2 cellular contexts compared by ENCODE assay signal in the genomic region with DNA sequence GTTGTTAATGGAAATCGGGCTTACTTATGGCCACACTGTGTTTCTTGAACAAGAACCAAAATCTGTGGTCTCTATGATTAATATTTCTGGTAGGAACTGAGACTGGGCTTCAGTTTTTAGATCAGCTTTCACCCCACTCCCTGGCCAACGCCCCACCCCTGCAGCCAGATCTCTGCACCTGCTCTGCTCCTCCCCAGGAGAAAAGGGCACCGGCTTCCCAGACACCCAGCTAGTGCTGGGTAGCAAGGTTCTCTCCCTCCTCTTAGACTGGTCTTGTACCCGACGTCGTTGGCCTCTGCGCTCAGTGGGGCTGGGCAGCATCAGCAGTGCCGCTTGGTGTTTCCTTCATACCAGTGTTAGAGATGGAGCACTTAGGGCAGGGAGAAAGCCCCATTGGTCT.
TF ChIP-seq lines count a peak whose summit lies in the region.

No MANE protein-coding gene starts in this region.

TF ChIP-seq in A549, 52 proteins besides CTCF, POLR2A, EP300 and RAD21:
- TF ChIP-seq MAZ (IDR thresholded peaks at IDR 0.05; ENCODE audit: borderline replicate concordance, low read depth, low read length) (no peak), NR3C1 (IDR thresholded peaks at IDR 0.05) (no peak), NPAS2 (CRISPR knock-in tag; IDR thresholded peaks at IDR 0.05; ENCODE audit: borderline replicate concordance) (no peak), HOXA7 (CRISPR knock-in tag; IDR thresholded peaks at IDR 0.05) (no peak), CBX8 (IDR thresholded peaks at IDR 0.05) (no peak), GATA3 (IDR thresholded peaks at IDR 0.05; ENCODE audit: borderline replicate concordance) (no peak), MAFK (IDR thresholded peaks at IDR 0.05; ENCODE audit: partially characterized antibody) (no peak), CEBPB (IDR thresholded peaks at IDR 0.05) (no peak), RCOR1 (IDR thresholded peaks at IDR 0.05; ENCODE audit: low read depth, low read length) (no peak), SMC3 (IDR thresholded peaks at IDR 0.05) (no peak), RFX5 (IDR thresholded peaks at IDR 0.05) (no peak)
- TF ChIP-seq, protein P1, sequence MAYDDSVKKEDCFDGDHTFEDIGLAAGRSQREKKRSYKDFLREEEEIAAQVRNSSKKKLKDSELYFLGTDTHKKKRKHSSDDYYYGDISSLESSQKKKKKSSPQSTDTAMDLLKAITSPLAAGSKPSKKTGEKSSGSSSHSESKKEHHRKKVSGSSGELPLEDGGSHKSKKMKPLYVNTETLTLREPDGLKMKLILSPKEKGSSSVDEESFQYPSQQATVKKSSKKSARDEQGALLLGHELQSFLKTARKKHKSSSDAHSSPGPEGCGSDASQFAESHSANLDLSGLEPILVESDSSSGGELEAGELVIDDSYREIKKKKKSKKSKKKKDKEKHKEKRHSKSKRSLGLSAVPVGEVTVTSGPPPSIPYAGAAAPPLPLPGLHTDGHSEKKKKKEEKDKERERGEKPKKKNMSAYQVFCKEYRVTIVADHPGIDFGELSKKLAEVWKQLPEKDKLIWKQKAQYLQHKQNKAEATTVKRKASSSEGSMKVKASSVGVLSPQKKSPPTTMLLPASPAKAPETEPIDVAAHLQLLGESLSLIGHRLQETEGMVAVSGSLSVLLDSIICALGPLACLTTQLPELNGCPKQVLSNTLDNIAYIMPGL (CRISPR knock-in tag; IDR thresholded peaks at IDR 0.05; ENCODE audit: borderline replicate concordance) = no peak
- TF ChIP-seq, protein P2, sequence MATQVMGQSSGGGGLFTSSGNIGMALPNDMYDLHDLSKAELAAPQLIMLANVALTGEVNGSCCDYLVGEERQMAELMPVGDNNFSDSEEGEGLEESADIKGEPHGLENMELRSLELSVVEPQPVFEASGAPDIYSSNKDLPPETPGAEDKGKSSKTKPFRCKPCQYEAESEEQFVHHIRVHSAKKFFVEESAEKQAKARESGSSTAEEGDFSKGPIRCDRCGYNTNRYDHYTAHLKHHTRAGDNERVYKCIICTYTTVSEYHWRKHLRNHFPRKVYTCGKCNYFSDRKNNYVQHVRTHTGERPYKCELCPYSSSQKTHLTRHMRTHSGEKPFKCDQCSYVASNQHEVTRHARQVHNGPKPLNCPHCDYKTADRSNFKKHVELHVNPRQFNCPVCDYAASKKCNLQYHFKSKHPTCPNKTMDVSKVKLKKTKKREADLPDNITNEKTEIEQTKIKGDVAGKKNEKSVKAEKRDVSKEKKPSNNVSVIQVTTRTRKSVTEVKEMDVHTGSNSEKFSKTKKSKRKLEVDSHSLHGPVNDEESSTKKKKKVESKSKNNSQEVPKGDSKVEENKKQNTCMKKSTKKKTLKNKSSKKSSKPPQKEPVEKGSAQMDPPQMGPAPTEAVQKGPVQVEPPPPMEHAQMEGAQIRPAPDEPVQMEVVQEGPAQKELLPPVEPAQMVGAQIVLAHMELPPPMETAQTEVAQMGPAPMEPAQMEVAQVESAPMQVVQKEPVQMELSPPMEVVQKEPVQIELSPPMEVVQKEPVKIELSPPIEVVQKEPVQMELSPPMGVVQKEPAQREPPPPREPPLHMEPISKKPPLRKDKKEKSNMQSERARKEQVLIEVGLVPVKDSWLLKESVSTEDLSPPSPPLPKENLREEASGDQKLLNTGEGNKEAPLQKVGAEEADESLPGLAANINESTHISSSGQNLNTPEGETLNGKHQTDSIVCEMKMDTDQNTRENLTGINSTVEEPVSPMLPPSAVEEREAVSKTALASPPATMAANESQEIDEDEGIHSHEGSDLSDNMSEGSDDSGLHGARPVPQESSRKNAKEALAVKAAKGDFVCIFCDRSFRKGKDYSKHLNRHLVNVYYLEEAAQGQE (IDR thresholded peaks at IDR 0.05) = no peak

TF ChIP-seq in H1, 55 proteins besides CTCF, POLR2A, EP300 and RAD21:
- no peak for TF ChIP-seq MAFK (IDR thresholded peaks at IDR 0.05; ENCODE audit: low read depth, low read length)
- TF ChIP-seq, protein P3, sequence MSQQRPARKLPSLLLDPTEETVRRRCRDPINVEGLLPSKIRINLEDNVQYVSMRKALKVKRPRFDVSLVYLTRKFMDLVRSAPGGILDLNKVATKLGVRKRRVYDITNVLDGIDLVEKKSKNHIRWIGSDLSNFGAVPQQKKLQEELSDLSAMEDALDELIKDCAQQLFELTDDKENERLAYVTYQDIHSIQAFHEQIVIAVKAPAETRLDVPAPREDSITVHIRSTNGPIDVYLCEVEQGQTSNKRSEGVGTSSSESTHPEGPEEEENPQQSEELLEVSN (IDR thresholded peaks at IDR 0.05) = no peak
- TF ChIP-seq GABPA (IDR thresholded peaks at IDR 0.05; ENCODE audit: borderline replicate concordance, insufficient read depth, low read length) = no peak
- TF ChIP-seq NANOG (IDR thresholded peaks at IDR 0.05; ENCODE audit: insufficient read depth, low read depth, low read length, poor library complexity, severe bottlenecking) = no peak
- no peak for TF ChIP-seq JUN (IDR thresholded peaks at IDR 0.05; ENCODE audit: low read depth, low read length)
